In genomic region chr9:89277454-89277853, GRCh38 we compare ENCODE assay signal across 14 cellular contexts. TPM values are rescaled to one million over a fixed set of nuclear protein-coding genes. Genes with fewer than 3 reads are reported as not detected.
DNase-seq lines count a peak whose midpoint lies in the region; ATAC-seq and TF ChIP-seq lines count a peak whose summit lies in the region.
"Had no signal": no experiment of that assay in that cellular context is flagged by ENCODE, and none has a peak within 500 bp of the region (broad histone marks: within the 10 kb centered on the region; RNA-seq: fewer than 3 reads in every experiment).

No MANE protein-coding gene starts in this region.

- DNase-seq in activated CD4-positive, alpha-beta T cell treated with anti-CD3 and anti-CD28 coated beads for 36 hours, result peak; percentile 24
- DNase-seq in activated CD4-positive, alpha-beta T cell treated with anti-CD3 and anti-CD28 coated beads for 1 hour, result no peak
- DNase-seq in MM.1S, result peak; percentile 35
- peak; percentile 45 for DNase-seq in mammary epithelial cell
- DNase-seq in osteoblast (ENCODE audit: insufficient read length, low spot score, missing footprints), result no peak
- no peak for DNase-seq in GDM1 (lab: John Stamatoyannopoulos, UW)
- no peak for DNase-seq in NCI-H82 (lab: John Stamatoyannopoulos, UW)
- DNase-seq: DMS153, foreskin fibroblast, NCI-H748 treated with DMSO at 0.1 percent for 48 hours, SW 1271, tibial artery had no signal

- ATAC-seq in activated CD4-positive, alpha-beta T cell treated with anti-CD3 and anti-CD28 coated beads for 36 hours, result peak; percentile 60
- ATAC-seq in HG03439 (IDR thresholded peaks at IDR 0.05; ENCODE audit: unreplicated experiment), result no peak
- ATAC-seq: A549 had no signal

- H3K27ac ChIP-seq in MM.1S (ENCODE audit: low read length), result no peak overlapping the region
- H3K27ac ChIP-seq in mammary epithelial cell (ENCODE audit: insufficient read depth, low read depth, low read length), result no peak overlapping the region
- no peak overlapping the region for H3K27ac ChIP-seq in osteoblast (ENCODE audit: low read depth, low read length)
- H3K27ac ChIP-seq: A549, tibial artery had no signal

- CTCF ChIA-PET in activated CD4-positive, alpha-beta T cell treated with anti-CD3 and anti-CD28 coated beads for 36 hours (lab: Charles Lee), result interaction anchor here (0.6 to 1.5 kb wide), 3 partner anchors 46 to 617 kb away, joined by 3 read pairs; no protein-coding TSS in a partner anchor
- CTCF ChIA-PET in mammary epithelial cell (lab: Charles Lee; ENCODE audit: low non-redundant PET), result no interaction called here

- in situ Hi-C loops in mammary epithelial cell (cut with MboI; ENCODE audit: low sequenced_read_pairs in 2 of 2), result loop anchor here in 1 of 2 donors (25.0 kb wide), 1 partner anchor 690 kb away; no protein-coding TSS in a partner anchor

- H3K4me1 ChIP-seq in MM.1S (ENCODE audit: low read length) (peaks cover 9% of the 10 kb centered on the region), mammary epithelial cell (ENCODE audit: insufficient read depth, low read length) (peaks cover 7% of the 10 kb centered on the region), osteoblast (ENCODE audit: insufficient read depth, low read length) (peaks cover 8% of the 10 kb centered on the region)
- H3K4me1 ChIP-seq: A549 had no signal

- H3K9ac ChIP-seq in MM.1S (ENCODE audit: low read length) (no peak overlapping the region), mammary epithelial cell (ENCODE audit: insufficient read depth, low read length) (no peak overlapping the region)

- POLR2A ChIA-PET in activated CD4-positive, alpha-beta T cell treated with anti-CD3 and anti-CD28 coated beads for 36 hours (lab: Charles Lee), result no interaction called here

- H3K4me3 Mint-ChIP-seq in activated CD4-positive, alpha-beta T cell treated with anti-CD3 and anti-CD28 coated beads for 36 hours, result no peak overlapping the region

- no peak overlapping the region for H3K4me3 ChIP-seq in MM.1S (ENCODE audit: low read length)
- H3K4me3 ChIP-seq in mammary epithelial cell (replicated peaks in 1 of 3; ENCODE audit: insufficient read depth in 1 of 3, low read depth in 2 of 3, low read length in 3 of 3), result no peak overlapping the region
- no peak overlapping the region for H3K4me3 ChIP-seq in osteoblast (ENCODE audit: insufficient read depth, low read length)
- H3K4me3 ChIP-seq: A549, tibial artery had no signal

- H3K4me2 ChIP-seq in MM.1S (ENCODE audit: low read depth, low read length) (no peak overlapping the region), mammary epithelial cell (ENCODE audit: insufficient read depth, low read depth, low read length) (no peak overlapping the region), osteoblast (ENCODE audit: insufficient read depth, low read length) (no peak overlapping the region)
- H3K4me2 ChIP-seq: A549 had no signal

- peaks cover 35% of the 10 kb centered on the region for H3K4me1 Mint-ChIP-seq in activated CD4-positive, alpha-beta T cell treated with anti-CD3 and anti-CD28 coated beads for 36 hours

- H3K36me3 ChIP-seq in MM.1S (replicated peaks; ENCODE audit: insufficient read depth, low read length) (no peaks in the 10 kb centered on the region), mammary epithelial cell (ENCODE audit: insufficient read depth, low read length) (no peaks in the 10 kb centered on the region), osteoblast (ENCODE audit: insufficient read depth, low read length) (no peaks in the 10 kb centered on the region)
- H3K36me3 ChIP-seq: tibial artery had no signal

- intact Hi-C loops in activated CD4-positive, alpha-beta T cell treated with anti-CD3 and anti-CD28 coated beads for 36 hours (cut with DNase I, micrococcal nuclease), result loop anchor here (1.0 to 5.0 kb wide), 5 partner anchors 95 to 685 kb away; no protein-coding TSS in a partner anchor
- intact Hi-C loops in mammary epithelial cell (cut with micrococcal nuclease), result loop anchor here (10.0 kb wide), 1 partner anchor 553 kb away; no protein-coding TSS in a partner anchor

- H3F3A ChIP-seq in MM.1S (ENCODE audit: insufficient read depth, low read length), result 0 out of 2 replicates have a peak, but pooled peaks cover 7% of the 10 kb centered on the region

- no peaks in the 10 kb centered on the region for H3K79me2 ChIP-seq in MM.1S (ENCODE audit: low read length)
- no peaks in the 10 kb centered on the region for H3K79me2 ChIP-seq in mammary epithelial cell (ENCODE audit: insufficient read depth, low read length)
- H3K79me2 ChIP-seq in osteoblast (ENCODE audit: insufficient read depth, low read length), result no peaks in the 10 kb centered on the region

- H4K20me1 ChIP-seq in MM.1S (ENCODE audit: insufficient read depth, low read length) (no peaks in the 10 kb centered on the region), mammary epithelial cell (ENCODE audit: insufficient read depth, low read length) (no peaks in the 10 kb centered on the region), osteoblast (ENCODE audit: insufficient read depth, low read length) (no peaks in the 10 kb centered on the region)

- no peak overlapping the region for H3K27ac Mint-ChIP-seq in activated CD4-positive, alpha-beta T cell treated with anti-CD3 and anti-CD28 coated beads for 36 hours

- H3K9me3 ChIP-seq in MM.1S (replicated peaks; ENCODE audit: insufficient read depth, low read length) (no peaks in the 10 kb centered on the region), mammary epithelial cell (replicated peaks; ENCODE audit: insufficient read depth, low read length) (peaks cover 10% of the 10 kb centered on the region), osteoblast (ENCODE audit: low read depth, low read length) (peaks cover 4% of the 10 kb centered on the region)

- peaks cover 25% of the 10 kb centered on the region for H3K9me3 Mint-ChIP-seq in activated CD4-positive, alpha-beta T cell treated with anti-CD3 and anti-CD28 coated beads for 36 hours (ENCODE audit: low read depth)

- H3K27me3 Mint-ChIP-seq in activated CD4-positive, alpha-beta T cell treated with anti-CD3 and anti-CD28 coated beads for 36 hours, result peaks cover 2% of the 10 kb centered on the region

- no peaks in the 10 kb centered on the region; the same call in 1 of the 2 replicates for H3K27me3 ChIP-seq in MM.1S (replicated peaks; ENCODE audit: insufficient read depth, low read length)
- H3K27me3 ChIP-seq in mammary epithelial cell (ENCODE audit: insufficient read depth, low read length), result no peaks in the 10 kb centered on the region
- H3K27me3 ChIP-seq in osteoblast (ENCODE audit: insufficient read depth, low read length), result no peaks in the 10 kb centered on the region
- H3K27me3 ChIP-seq: tibial artery had no signal

- BruUV-seq in mammary epithelial cell (replicated peaks; lab: Mats Ljungman, UMichigan), result no TSS peak

- H2AFZ ChIP-seq in MM.1S (ENCODE audit: low read length) (no peak overlapping the region), mammary epithelial cell (ENCODE audit: low read depth, low read length) (no peak overlapping the region), osteoblast (ENCODE audit: low read length) (peak overlapping the region; percentile 28)

- peaks cover 9% of the 10 kb centered on the region for H3K36me3 Mint-ChIP-seq in activated CD4-positive, alpha-beta T cell treated with anti-CD3 and anti-CD28 coated beads for 36 hours (ENCODE audit: low read depth)

- dilution Hi-C loops in mammary epithelial cell (cut with HindIII; ENCODE audit: low sequenced_read_pairs), result no loop called here

- no peaks in the 10 kb centered on the region for H3K9me2 ChIP-seq in MM.1S (replicated peaks; ENCODE audit: insufficient read depth, low read length)

- TF ChIP-seq CTCF in MM.1S (IDR thresholded peaks at IDR 0.05; ENCODE audit: low read length) (no peak), mammary epithelial cell (conservative IDR thresholded peaks at IDR 0.05 in 1 of 2, IDR thresholded peaks at IDR 0.05 in 1 of 2; ENCODE audit: extremely low read depth in 1 of 2, insufficient read depth in 1 of 2, low read depth in 1 of 2, low read length in 2 of 2) (no peak), osteoblast (IDR thresholded peaks at IDR 0.05; ENCODE audit: extremely low read depth, low read depth, low read length) (no peak)

RNA-seq across cellular contexts. Expression of gene CKS2, which starts 33.5 kb away (rescaled TPM):
- 100 to 1,000 TPM; 236 to 256 TPM for total RNA-seq in activated CD4-positive, alpha-beta T cell treated with anti-CD3 and anti-CD28 coated beads for 36 hours
- 100 to 1,000 TPM in 1 of 2 donors, 10 to 100 TPM in 1; 15.0 to 101 TPM for total RNA-seq in mammary epithelial cell
- polyA plus RNA-seq in mammary epithelial cell, result 329 TPM
- 23.7 TPM for polyA minus RNA-seq in mammary epithelial cell
- total RNA-seq in osteoblast, result 17.0 and 18.6 TPM in 2 replicates

RNA-seq across cellular contexts. Expression of gene SECISBP2, which starts 40.8 kb away (rescaled TPM):
- 10 to 100 TPM; 38.6 to 49.9 TPM for total RNA-seq in activated CD4-positive, alpha-beta T cell treated with anti-CD3 and anti-CD28 coated beads for 36 hours
- total RNA-seq in mammary epithelial cell (10 to 100 TPM; 24.5 to 26.5 TPM), osteoblast (30.6 and 30.8 TPM in 2 replicates)
- 12.8 TPM for polyA plus RNA-seq in mammary epithelial cell
- polyA minus RNA-seq in mammary epithelial cell, result 10.3 TPM

Comparison
In these comparisons a context has a peak if more than half of its experiments do, and no peak if none do; other contexts are left out.
1. DNase-seq: peak in activated CD4-positive, alpha-beta T cell treated with anti-CD3 and anti-CD28 coated beads for 36 hours (single experiment), MM.1S (single experiment) and mammary epithelial cell (single experiment); none in activated CD4-positive, alpha-beta T cell treated with anti-CD3 and anti-CD28 coated beads for 1 hour (single experiment), osteoblast (single experiment), GDM1 (single experiment) and NCI-H82 (single experiment).